In genomic region chr1:245984390-245985155, GRCh38 we compare ENCODE assay signal across 20 cellular contexts.
"Had no signal": no experiment of that assay in that cellular context is flagged by ENCODE, and none has a peak within 500 bp of the region (broad histone marks: within the 10 kb centered on the region; RNA-seq: fewer than 3 reads in every experiment).

No MANE protein-coding gene starts in this region.

- H3K4me1 ChIP-seq: colonic mucosa, esophagus muscularis mucosa, pancreas, tibial nerve had no signal

- ATAC-seq: activated CD8-positive, alpha-beta memory T cell treated with anti-CD3 and anti-CD28 coated beads, Interleukin-2, amount 10 ng/mL, durations not matched to agents 7 days and 5 days; left lung; mucosa of descending colon; naive thymus-derived CD4-positive, alpha-beta T cell; pancreas had no signal

- H3K9me3 Mint-ChIP-seq: activated CD4-positive, alpha-beta memory T cell treated with anti-CD3 and anti-CD28 coated beads for 36 hours; activated naive CD8-positive, alpha-beta T cell treated with anti-CD3 and anti-CD28 coated beads for 36 hours had no signal

- FAIRE-seq: kidney, pancreas had no signal

- H3K27ac ChIP-seq: colonic mucosa, esophagus muscularis mucosa, left lung, pancreas, tibial nerve had no signal

- DNase-seq: activated CD4-positive, alpha-beta memory T cell treated with anti-CD3 and anti-CD28 coated beads for 36 hours; activated CD4-positive, alpha-beta T cell treated with anti-CD3 and anti-CD28 coated beads for 1 hour; activated CD8-positive, alpha-beta memory T cell treated with anti-CD3 and anti-CD28 coated beads, Interleukin-2, amount 10 ng/mL, durations not matched to agents 7 days and 5 days; activated gamma-delta T cell; activated naive CD8-positive, alpha-beta T cell treated with anti-CD3 and anti-CD28 coated beads for 36 hours; activated T-cell treated with anti-CD3 and anti-CD28 coated beads, Interleukin-2, amount 50 U/mL, for 1 hour; central memory CD4-positive, alpha-beta T cell; colonic mucosa; hippocampal formation; kidney; left lung; mammary epithelial cell; mucosa of descending colon; naive thymus-derived CD4-positive, alpha-beta T cell; pancreas; stimulated activated CD4-positive, alpha-beta T cell treated with anti-CD3 and anti-CD28 coated beads, Interleukin-12 subunit alpha, Interleukin-12 subunit beta, amount 100 ng/mL, for 4 hours; stimulated activated CD4-positive, alpha-beta T cell treated with anti-CD3 and anti-CD28 coated beads, Interleukin-2, amount 100 ng/mL, for 24 hours had no signal

- H3K27me3 Mint-ChIP-seq: activated CD4-positive, alpha-beta memory T cell treated with anti-CD3 and anti-CD28 coated beads for 36 hours; activated CD8-positive, alpha-beta memory T cell treated with anti-CD3 and anti-CD28 coated beads, Interleukin-2, amount 10 ng/mL, durations not matched to agents 7 days and 5 days; activated naive CD8-positive, alpha-beta T cell treated with anti-CD3 and anti-CD28 coated beads for 36 hours; brain; naive thymus-derived CD4-positive, alpha-beta T cell had no signal

- H3K36me3 Mint-ChIP-seq: activated CD4-positive, alpha-beta memory T cell treated with anti-CD3 and anti-CD28 coated beads for 36 hours; activated CD8-positive, alpha-beta memory T cell treated with anti-CD3 and anti-CD28 coated beads, Interleukin-2, amount 10 ng/mL, durations not matched to agents 7 days and 5 days; activated naive CD8-positive, alpha-beta T cell treated with anti-CD3 and anti-CD28 coated beads for 36 hours; brain had no signal

- H3K27ac Mint-ChIP-seq: activated CD4-positive, alpha-beta memory T cell treated with anti-CD3 and anti-CD28 coated beads for 36 hours; activated CD8-positive, alpha-beta memory T cell treated with anti-CD3 and anti-CD28 coated beads, Interleukin-2, amount 10 ng/mL, durations not matched to agents 7 days and 5 days; activated naive CD8-positive, alpha-beta T cell treated with anti-CD3 and anti-CD28 coated beads for 36 hours had no signal

- H3K36me3 ChIP-seq: colonic mucosa, esophagus muscularis mucosa, left lung, pancreas, tibial nerve had no signal

- H3K9me3 ChIP-seq: colonic mucosa, esophagus muscularis mucosa, left lung, mucosa of descending colon, pancreas, tibial nerve had no signal

- H3K4me3 ChIP-seq: colonic mucosa, esophagus muscularis mucosa, left lung, mucosa of descending colon, pancreas, tibial nerve had no signal

- H3K4me3 Mint-ChIP-seq: activated CD4-positive, alpha-beta memory T cell treated with anti-CD3 and anti-CD28 coated beads for 36 hours; activated CD8-positive, alpha-beta memory T cell treated with anti-CD3 and anti-CD28 coated beads, Interleukin-2, amount 10 ng/mL, durations not matched to agents 7 days and 5 days; activated naive CD8-positive, alpha-beta T cell treated with anti-CD3 and anti-CD28 coated beads for 36 hours; brain; naive thymus-derived CD4-positive, alpha-beta T cell had no signal

- H3K27me3 ChIP-seq: colonic mucosa, esophagus muscularis mucosa, left lung, pancreas, tibial nerve had no signal
